In genomic region chr17:57459286-57459915, GRCh38 we compare ENCODE assay signal across 9 cellular contexts.
A peak's percentile ranks its signal among the peaks of the same experiment; 100 is the strongest.
DNase-seq lines count a peak whose midpoint lies in the region; FAIRE-seq and TF ChIP-seq lines count a peak whose summit lies in the region.
"Had no signal": no experiment of that assay in that cellular context is flagged by ENCODE, and none has a peak within 500 bp of the region (broad histone marks: within the 10 kb centered on the region; RNA-seq: fewer than 3 reads in every experiment).

No MANE protein-coding gene starts in this region.

- peak; percentile 51 for DNase-seq in CD1c-positive myeloid dendritic cell (ENCODE audit: extremely low spot score)
- no peak for DNase-seq in GM19239 (ENCODE audit: insufficient read length, low spot score)
- peak; percentile 12 for DNase-seq in SK-MEL-5 (ENCODE audit: low read depth, low spot score)
- peak; percentile 67 for DNase-seq in fibroblast of villous mesenchyme (ENCODE audit: low read depth)
- no peak for DNase-seq in cerebellum (ENCODE audit: low spot score)
- no peak for DNase-seq in A673 (ENCODE audit: low spot score)
- DNase-seq in NCI-H1694 treated with DMSO at 0.1 percent for 48 hours (lab: John Stamatoyannopoulos, UW): no peak
- no peak for DNase-seq in NCI-H2081 treated with DMSO at 0.1 percent for 48 hours (lab: John Stamatoyannopoulos, UW)
- DNase-seq: testis had no signal

- no peak overlapping the region for H3K27ac ChIP-seq in A673 (ENCODE audit: low read depth, low read length, poor library complexity, severe bottlenecking)
- H3K27ac ChIP-seq: testis had no signal

- CTCF ChIA-PET in A673 (lab: Charles Lee): no interaction called here

- intact Hi-C loops in A673 (cut with micrococcal nuclease; ENCODE audit: unreplicated experiment): no loop called here

- no peaks in the 10 kb centered on the region for H3K27me3 ChIP-seq in A673 (replicated peaks; ENCODE audit: insufficient read depth, low read depth, low read length, poor library complexity)
- H3K27me3 ChIP-seq: testis had no signal

- no peak for TF ChIP-seq CTCF in fibroblast of villous mesenchyme (IDR thresholded peaks at IDR 0.05; ENCODE audit: insufficient read depth, low read depth, low read length)
- TF ChIP-seq CTCF in A673 (conservative IDR thresholded peaks at IDR 0.05; ENCODE audit: low read depth, low read length): no peak

- FAIRE-seq in GM19239 (lab: Jason Lieb, UNC): peak; percentile 33

- H3K36me3 ChIP-seq in A673 (ENCODE audit: insufficient read depth, low read length, poor library complexity, severe bottlenecking): no peaks in the 10 kb centered on the region

- POLR2A ChIA-PET in A673 (lab: Charles Lee; ENCODE audit: low non-redundant PET): interaction anchor here (0.7 kb wide), 1 partner anchor 14 kb away, joined by 3 read pairs; no protein-coding TSS in a partner anchor

- peaks cover 3% of the 10 kb centered on the region for H3K4me1 ChIP-seq in A673 (ENCODE audit: insufficient read depth, low read length, poor library complexity, severe bottlenecking)

- no peaks in the 10 kb centered on the region for H3K9me3 ChIP-seq in A673 (ENCODE audit: low read depth, low read length, poor library complexity, severe bottlenecking)
- H3K9me3 ChIP-seq: testis had no signal

- no TSS peak for BruUV-seq in A673 (replicated peaks; lab: Mats Ljungman, UMichigan)

- in situ Hi-C loops in SK-MEL-5 (cut with HindIII; ENCODE audit: low pct_unique_long_range_greater_than_20kb, low sequenced_read_pairs): no loop called here

- H3K4me3 ChIP-seq in fibroblast of villous mesenchyme (ENCODE audit: low read depth, low read length): no peak overlapping the region
- H3K4me3 ChIP-seq in A673 (ENCODE audit: low read depth, low read length, poor library complexity, severe bottlenecking): no peak overlapping the region
- H3K4me3 ChIP-seq: testis had no signal

Comparison
In these comparisons a context has a peak if more than half of its experiments do, and no peak if none do; other contexts are left out.
1. DNase-seq: peak in CD1c-positive myeloid dendritic cell (single experiment), SK-MEL-5 (single experiment) and fibroblast of villous mesenchyme (single experiment); none in GM19239 (single experiment), cerebellum (single experiment), A673 (single experiment), NCI-H1694 treated with DMSO at 0.1 percent for 48 hours (single experiment) and NCI-H2081 treated with DMSO at 0.1 percent for 48 hours (single experiment).